Comparison of ENCODE assay signal across 15 cellular contexts in the genomic region with DNA sequence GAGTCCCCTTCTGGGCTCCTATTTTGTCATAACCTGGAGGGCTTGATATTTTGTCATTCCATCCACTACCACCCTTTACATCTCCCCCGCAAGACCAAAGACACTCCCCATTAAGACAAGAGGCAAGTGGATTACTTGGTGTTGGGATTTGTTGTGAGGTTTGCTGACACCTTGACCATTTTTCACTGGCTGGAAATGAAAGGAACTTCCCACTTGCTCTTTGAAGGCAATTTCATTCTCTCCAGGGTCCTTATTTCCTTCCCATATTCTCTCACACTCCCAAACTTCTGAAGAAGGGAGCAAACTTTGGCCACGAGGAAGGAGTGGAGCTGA. TPM values are rescaled to one million over a fixed set of nuclear protein-coding genes. Genes with fewer than 3 reads are reported as not detected.
DNase-seq lines count a peak whose midpoint lies in the region; ATAC-seq and TF ChIP-seq lines count a peak whose summit lies in the region.
"Had no signal": no experiment of that assay in that cellular context is flagged by ENCODE, and none has a peak within 500 bp of the region (broad histone marks: within the 10 kb centered on the region; RNA-seq: fewer than 3 reads in every experiment).

No MANE protein-coding gene starts in this region.

- H3K4me3 Mint-ChIP-seq in T-helper 2 cell treated with Interferon-gamma antibody and Interleukin-4, amounts not matched to agents 5 μg/mL and 100 μg/mL, for 36 hours, result no peak overlapping the region
- no peak overlapping the region for H3K4me3 Mint-ChIP-seq in immature natural killer cell

- no peak for TF ChIP-seq CTCF in 22Rv1 (IDR thresholded peaks at IDR 0.05)
- TF ChIP-seq CTCF in GM20000 (IDR thresholded peaks at IDR 0.05; ENCODE audit: extremely low read depth, missing control alignments), result no peak

- peaks cover 42% of the 10 kb centered on the region for H3K36me3 Mint-ChIP-seq in T-helper 2 cell treated with Interferon-gamma antibody and Interleukin-4, amounts not matched to agents 5 μg/mL and 100 μg/mL, for 36 hours (ENCODE audit: low read depth)
- H3K36me3 Mint-ChIP-seq in immature natural killer cell, result peaks cover 13 to 33% (median 16%) of the 10 kb centered on the region in 3 donors

- no peaks in the 10 kb centered on the region for H3K27me3 Mint-ChIP-seq in T-helper 2 cell treated with Interferon-gamma antibody and Interleukin-4, amounts not matched to agents 5 μg/mL and 100 μg/mL, for 36 hours (ENCODE audit: low read depth)
- H3K27me3 Mint-ChIP-seq in immature natural killer cell (ENCODE audit: low read depth in 3 of 3), result peaks cover 2 to 6% (median 2%) of the 10 kb centered on the region in 3 donors

- ATAC-seq in HG02981 (IDR thresholded peaks at IDR 0.05; ENCODE audit: unreplicated experiment), result no peak

- H3K27ac ChIP-seq in 22Rv1, result peak overlapping the region; percentile 35

- DNase-seq in T-helper 2 cell treated with Interferon-gamma antibody and Interleukin-4, amounts not matched to agents 5 μg/mL and 100 μg/mL, for 36 hours (ENCODE audit: low spot score), result no peak
- DNase-seq in T-helper 2 cell (no peak), GM20000 (ENCODE audit: low spot score) (peak; percentile 21), immature natural killer cell (no peak), HuH-7 (ENCODE audit: low spot score) (no peak), AG08396 (ENCODE audit: low spot score) (no peak)
- DNase-seq: 8988T, C1 segment of cervical spinal cord, Caco-2, DMS153, H7, NCI-H1105, NCI-H446 had no signal

- H3K9me3 Mint-ChIP-seq in T-helper 2 cell treated with Interferon-gamma antibody and Interleukin-4, amounts not matched to agents 5 μg/mL and 100 μg/mL, for 36 hours, result no peaks in the 10 kb centered on the region
- no peaks in the 10 kb centered on the region for H3K9me3 Mint-ChIP-seq in immature natural killer cell

- H3K4me1 Mint-ChIP-seq in T-helper 2 cell treated with Interferon-gamma antibody and Interleukin-4, amounts not matched to agents 5 μg/mL and 100 μg/mL, for 36 hours (ENCODE audit: low read depth), result peaks cover 5% of the 10 kb centered on the region
- peaks cover 6 to 10% of the 10 kb centered on the region in 2 donors for H3K4me1 Mint-ChIP-seq in immature natural killer cell

- H3K27ac Mint-ChIP-seq in T-helper 2 cell treated with Interferon-gamma antibody and Interleukin-4, amounts not matched to agents 5 μg/mL and 100 μg/mL, for 36 hours, result peak overlapping the region; percentile 26
- H3K27ac Mint-ChIP-seq in immature natural killer cell, result peak overlapping the region in 5 of 6 donors; percentile 8 to 60 (median 46)

RNA-seq across cellular contexts. Expression of gene AGAP2, which starts 14.9 kb away (rescaled TPM):
- 10 to 100 TPM in 1 of 3 donors, 1 to 10 TPM in 2; 1.4 to 10.5 (median 3.2) TPM for polyA plus RNA-seq in immature natural killer cell

RNA-seq across cellular contexts. Expression of gene TSPAN31, which starts 21.2 kb away (rescaled TPM):
- 100 to 1,000 TPM in 1 of 3 donors, 10 to 100 TPM in 2; 62.1 to 103 (median 72.6) TPM for polyA plus RNA-seq in immature natural killer cell

RNA-seq across cellular contexts. Expression of gene CDK4, which starts 28.5 kb away (rescaled TPM):
- polyA plus RNA-seq in immature natural killer cell, result 100 to 1,000 TPM in 1 of 3 donors, 10 to 100 TPM in 2; 68.7 to 133 (median 75.6) TPM

RNA-seq across cellular contexts. Expression of gene OS9, which starts 29.7 kb away (rescaled TPM):
- polyA plus RNA-seq in immature natural killer cell, result 100 to 1,000 TPM in 1 of 3 donors, 10 to 100 TPM in 2; 54.2 to 111 (median 59.5) TPM

RNA-seq across cellular contexts. Expression of gene MARCHF9, which starts 31.3 kb away (rescaled TPM):
- 1 to 10 TPM; 1.7 to 4.4 (median 3.7) TPM for polyA plus RNA-seq in immature natural killer cell
